9 cellular contexts compared by ENCODE assay signal in the genomic region with DNA sequence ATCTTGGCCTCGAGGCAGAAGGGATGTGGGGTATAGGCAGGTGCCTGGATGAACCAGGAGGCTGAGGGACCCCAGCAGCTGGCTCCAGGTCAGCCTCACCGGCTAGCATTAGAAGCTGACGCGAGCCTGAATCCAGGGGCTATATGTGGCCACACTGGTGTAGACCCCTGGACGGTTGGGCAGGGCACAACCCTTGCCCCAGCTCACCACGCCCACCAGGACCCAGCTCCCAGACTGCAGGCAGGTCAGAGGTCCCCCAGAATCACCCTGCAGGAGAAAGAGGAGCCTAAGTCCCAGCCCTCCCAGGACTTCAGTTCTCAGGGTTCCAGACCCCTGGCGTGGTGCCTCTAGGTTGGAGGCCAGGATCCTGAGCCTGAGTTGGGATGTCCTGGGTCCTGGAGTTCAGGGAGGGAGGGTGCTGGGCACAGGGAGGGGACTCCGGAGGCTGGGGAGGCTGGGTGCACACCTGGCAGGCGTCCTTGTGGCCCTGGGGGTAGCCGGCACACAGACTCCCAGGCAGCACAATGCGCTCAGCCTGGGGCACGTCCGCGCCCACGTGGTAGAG. TPM values are rescaled to one million over a fixed set of nuclear protein-coding genes. Genes with fewer than 3 reads are reported as not detected.
DNase-seq lines count a peak whose midpoint lies in the region; ATAC-seq and TF ChIP-seq lines count a peak whose summit lies in the region.
"Had no signal": no experiment of that assay in that cellular context is flagged by ENCODE, and none has a peak within 500 bp of the region (broad histone marks: within the 10 kb centered on the region; RNA-seq: fewer than 3 reads in every experiment).

No MANE protein-coding gene starts in this region.

- peak overlapping the region; percentile 48 for H3K18ac ChIP-seq in neuronal stem cell (ENCODE audit: low read length)

- no TSS peak for BruUV-seq in A673 (replicated peaks; lab: Mats Ljungman, UMichigan)

- peaks cover 31 to 68% (median 46%) of the 10 kb centered on the region in 3 donors for H3K27me3 Mint-ChIP-seq in CD14-positive monocyte (ENCODE audit: low read depth in 3 of 3)
- H3K27me3 Mint-ChIP-seq in dendritic cell treated with granulocyte-macrophage colony-stimulating factor and Interleukin-4, amounts not matched to agents 40 ng/mL and 50 ng/mL, for 4 days = peaks cover 52% of the 10 kb centered on the region

- H3K9ac ChIP-seq in neuronal stem cell (ENCODE audit: low read depth, low read length, poor library complexity) = no peak overlapping the region

- peaks cover 17% of the 10 kb centered on the region for H3K4me1 Mint-ChIP-seq in CD14-positive monocyte
- H3K4me1 Mint-ChIP-seq in dendritic cell treated with granulocyte-macrophage colony-stimulating factor and Interleukin-4, amounts not matched to agents 40 ng/mL and 50 ng/mL, for 4 days (ENCODE audit: low read depth) = peaks cover 41% of the 10 kb centered on the region

- H3K9me3 ChIP-seq in HEK293 (ENCODE audit: control insufficient read depth, insufficient read depth, low read depth, low read length) = no peaks in the 10 kb centered on the region
- H3K9me3 ChIP-seq in neuronal stem cell (replicated peaks in 1 of 2; ENCODE audit: control insufficient read depth in 2 of 2, insufficient read depth in 1 of 2, low read depth in 1 of 2, low read length in 2 of 2) = no peaks in the 10 kb centered on the region
- H3K9me3 ChIP-seq in A673 (ENCODE audit: low read depth, low read length, poor library complexity, severe bottlenecking) = no peaks in the 10 kb centered on the region

- H2BK5ac ChIP-seq in neuronal stem cell (ENCODE audit: low read length) = peak overlapping the region; percentile 70

- intact Hi-C loops in CD14-positive monocyte (cut with micrococcal nuclease) = loop anchor here (5.0 kb wide), 1 partner anchor 38 kb away; no protein-coding TSS in a partner anchor
- intact Hi-C loops in dendritic cell treated with granulocyte-macrophage colony-stimulating factor and Interleukin-4, amounts not matched to agents 40 ng/mL and 50 ng/mL, for 4 days (cut with micrococcal nuclease) = no loop called here
- intact Hi-C loops in A673 (cut with micrococcal nuclease; ENCODE audit: unreplicated experiment) = no loop called here

- H3K4me3 ChIP-seq in HEK293 (ENCODE audit: low read depth, low read length) (no peak overlapping the region), neuronal stem cell (ENCODE audit: low read length in 2 of 2) (no peak overlapping the region), A673 (ENCODE audit: low read depth, low read length, poor library complexity, severe bottlenecking) (no peak overlapping the region)

- peaks cover 0 to 2% (median 0%) of the 10 kb centered on the region in 7 donors for H3K9me3 Mint-ChIP-seq in CD14-positive monocyte
- no peaks in the 10 kb centered on the region for H3K9me3 Mint-ChIP-seq in dendritic cell treated with granulocyte-macrophage colony-stimulating factor and Interleukin-4, amounts not matched to agents 40 ng/mL and 50 ng/mL, for 4 days

- no peaks in the 10 kb centered on the region for H3K36me3 ChIP-seq in HEK293 (ENCODE audit: control insufficient read depth in 2 of 2, insufficient read depth in 1 of 2, low read length in 2 of 2)
- no peaks in the 10 kb centered on the region for H3K36me3 ChIP-seq in neuronal stem cell (replicated peaks in 1 of 2; ENCODE audit: control insufficient read depth in 2 of 2, insufficient read depth in 2 of 2, low read length in 2 of 2)
- no peaks in the 10 kb centered on the region for H3K36me3 ChIP-seq in A673 (ENCODE audit: insufficient read depth, low read length, poor library complexity, severe bottlenecking)

- H2BK120ac ChIP-seq in neuronal stem cell (ENCODE audit: low read depth, low read length) = no peak overlapping the region

- no CpG with 5 or more reads among the region's 15 CpGs for WGBS in neuronal stem cell (ENCODE audit: extremely low coverage in 2 of 2, insufficient read length in 2 of 2, insufficient replicate concordance in 1 of 2), 2 donors

- no peak overlapping the region for H2AFZ ChIP-seq in neuronal stem cell (ENCODE audit: low read length)

- H3K27me3 ChIP-seq in neuronal stem cell (ENCODE audit: control insufficient read depth in 3 of 3, insufficient read depth in 3 of 3, low read depth in 1 of 3, low read length in 3 of 3) (peaks cover 0 to 8% (median 0%) of the 10 kb centered on the region in 3 experiments), A673 (replicated peaks; ENCODE audit: insufficient read depth, low read depth, low read length, poor library complexity) (peaks cover 40% of the 10 kb centered on the region)

- CTCF ChIA-PET in HEK293 (lab: Yijun Ruan, JAX) (interaction anchor here (1.1 kb wide), 1 partner anchor 88 kb away, joined by 4 read pairs; no protein-coding TSS in a partner anchor), A673 (lab: Charles Lee) (no interaction called here)

- no peak overlapping the region for H2BK12ac ChIP-seq in neuronal stem cell (ENCODE audit: low read length)

- peak overlapping the region in 1 of 7 donors; percentile 70 for H3K27ac Mint-ChIP-seq in CD14-positive monocyte
- peak overlapping the region; percentile 78 for H3K27ac Mint-ChIP-seq in dendritic cell treated with granulocyte-macrophage colony-stimulating factor and Interleukin-4, amounts not matched to agents 40 ng/mL and 50 ng/mL, for 4 days

- TF ChIP-seq CTCF in CD14-positive monocyte (IDR thresholded peaks at IDR 0.05) (no peak), HEK293 (tag by site-specific recombination; IDR thresholded peaks at IDR 0.05) (no peak), A673 (conservative IDR thresholded peaks at IDR 0.05; ENCODE audit: low read depth, low read length) (no peak)

- H3K23ac ChIP-seq in neuronal stem cell (ENCODE audit: low read depth, low read length, poor library complexity) = peak overlapping the region; percentile 73

- peak overlapping the region; percentile 77 to 91 for H3K4me3 Mint-ChIP-seq in CD14-positive monocyte
- H3K4me3 Mint-ChIP-seq in dendritic cell treated with granulocyte-macrophage colony-stimulating factor and Interleukin-4, amounts not matched to agents 40 ng/mL and 50 ng/mL, for 4 days = peak overlapping the region; percentile 83

- POLR2A ChIA-PET in HEK293 (lab: Yijun Ruan, JAX) (interaction anchor here (0.6 kb wide), 1 partner anchor 976 kb away, joined by 4 read pairs; no protein-coding TSS in a partner anchor), A673 (lab: Charles Lee; ENCODE audit: low non-redundant PET) (no interaction called here)

- no peak overlapping the region for H4K8ac ChIP-seq in neuronal stem cell (ENCODE audit: low read depth, low read length)

- H3K27ac ChIP-seq in HEK293 (ENCODE audit: extremely low read depth, low read depth, low read length) (no peak overlapping the region), neuronal stem cell (replicated peaks; ENCODE audit: low read length) (no peak overlapping the region), A673 (ENCODE audit: low read depth, low read length, poor library complexity, severe bottlenecking) (no peak overlapping the region)

- peak; percentile 34 for DNase-seq in CD14-positive monocyte (ENCODE audit: low spot score)
- no peak for DNase-seq in neuronal stem cell (ENCODE audit: low spot score)
- no peak for DNase-seq in DMS153 (lab: John Stamatoyannopoulos, UW)
- DNase-seq in A673 (ENCODE audit: low spot score) = no peak
- no peak for DNase-seq in NCI-H187 treated with DMSO at 0.1 percent for 48 hours (lab: John Stamatoyannopoulos, UW)
- DNase-seq: anterior cingulate cortex had no signal

- H3K4me1 ChIP-seq in HEK293 (ENCODE audit: control insufficient read depth, insufficient read depth, low read length) (no peaks in the 10 kb centered on the region), neuronal stem cell (ENCODE audit: control insufficient read depth in 2 of 2, insufficient read depth in 1 of 2, low read depth in 1 of 2, low read length in 2 of 2) (peaks cover 4 to 8% of the 10 kb centered on the region in 2 donors), A673 (ENCODE audit: insufficient read depth, low read length, poor library complexity, severe bottlenecking) (no peaks in the 10 kb centered on the region)

- H4K91ac ChIP-seq in neuronal stem cell (ENCODE audit: low read depth, low read length, poor library complexity) = no peak overlapping the region

- H3K4me2 ChIP-seq in neuronal stem cell (ENCODE audit: insufficient read depth, low read length, poor library complexity, severe bottlenecking) = no peak overlapping the region

- peak overlapping the region; percentile 90 for H2AK5ac ChIP-seq in neuronal stem cell (ENCODE audit: low read depth, low read length)

- no peaks in the 10 kb centered on the region for H3K79me1 ChIP-seq in neuronal stem cell (ENCODE audit: low read depth, low read length)

- peaks cover 0 to 4% of the 10 kb centered on the region in 2 donors for H3K36me3 Mint-ChIP-seq in CD14-positive monocyte
- peaks cover 5% of the 10 kb centered on the region for H3K36me3 Mint-ChIP-seq in dendritic cell treated with granulocyte-macrophage colony-stimulating factor and Interleukin-4, amounts not matched to agents 40 ng/mL and 50 ng/mL, for 4 days (ENCODE audit: low read depth)

- no peak overlapping the region for H3K4ac ChIP-seq in neuronal stem cell (ENCODE audit: low read length)

- ATAC-seq in HG02938 (IDR thresholded peaks at IDR 0.05; ENCODE audit: unreplicated experiment) = no peak

- peak overlapping the region; percentile 89 for H2BK15ac ChIP-seq in neuronal stem cell (ENCODE audit: low read length)

- H3K14ac ChIP-seq in neuronal stem cell (ENCODE audit: low read length) = peak overlapping the region; percentile 56

RNA-seq across cellular contexts. Expression of gene PRSS33, which starts 2.7 kb away (rescaled TPM):
- not detected for polyA plus RNA-seq in CD14-positive monocyte
- 2.3 TPM for polyA plus RNA-seq in neuronal stem cell (2013, experiment 1 of 2)
- 2.2 TPM for polyA plus RNA-seq in neuronal stem cell (2013, experiment 2 of 2)
- total RNA-seq in A673 (2021) = not detected in 2 replicates

RNA-seq across cellular contexts. Expression of gene ELOB, which starts 7.5 kb away (rescaled TPM):
- 100 to 1,000 TPM; 363 to 405 TPM for polyA plus RNA-seq in CD14-positive monocyte
- polyA plus RNA-seq in neuronal stem cell (2013, experiment 1 of 2) = 177 TPM
- polyA plus RNA-seq in neuronal stem cell (2013, experiment 2 of 2) = 174 TPM
- total RNA-seq in A673 (2021) = 188 and 206 TPM in 2 replicates

RNA-seq across cellular contexts. Expression of gene PRSS41, which starts 13.7 kb away (rescaled TPM):
- polyA plus RNA-seq in CD14-positive monocyte = not detected
- polyA plus RNA-seq in neuronal stem cell (2013, experiment 1 of 2) = not detected
- polyA plus RNA-seq in neuronal stem cell (2013, experiment 2 of 2) = not detected
- not detected in 2 replicates for total RNA-seq in A673 (2021)

RNA-seq across cellular contexts. Expression of gene SRRM2, which starts 32.2 kb away (rescaled TPM):
- polyA plus RNA-seq in CD14-positive monocyte = 10 to 100 TPM; 19.0 to 31.8 TPM
- polyA plus RNA-seq in neuronal stem cell (2013, experiment 1 of 2) = 516 TPM
- polyA plus RNA-seq in neuronal stem cell (2013, experiment 2 of 2) = 512 TPM
- total RNA-seq in A673 (2021) = 642 and 651 TPM in 2 replicates

RNA-seq across cellular contexts. Expression of gene PRSS21, which starts 32.4 kb away (rescaled TPM):
- polyA plus RNA-seq in CD14-positive monocyte = 1 to 10 TPM; 2.1 to 3.1 TPM
- polyA plus RNA-seq in neuronal stem cell (2013, experiment 1 of 2) = not detected
- not detected for polyA plus RNA-seq in neuronal stem cell (2013, experiment 2 of 2)
- not detected in 2 replicates for total RNA-seq in A673 (2021)

Comparison
In these comparisons a context has a peak if more than half of its experiments do, and no peak if none do; other contexts are left out.
1. intact Hi-C loops: an anchor here in CD14-positive monocyte (5.0 kb wide); none called in dendritic cell treated with granulocyte-macrophage colony-stimulating factor and Interleukin-4, amounts not matched to agents 40 ng/mL and 50 ng/mL, for 4 days and A673.